ENCODE assay signal across 20 cellular contexts in the genomic region with DNA sequence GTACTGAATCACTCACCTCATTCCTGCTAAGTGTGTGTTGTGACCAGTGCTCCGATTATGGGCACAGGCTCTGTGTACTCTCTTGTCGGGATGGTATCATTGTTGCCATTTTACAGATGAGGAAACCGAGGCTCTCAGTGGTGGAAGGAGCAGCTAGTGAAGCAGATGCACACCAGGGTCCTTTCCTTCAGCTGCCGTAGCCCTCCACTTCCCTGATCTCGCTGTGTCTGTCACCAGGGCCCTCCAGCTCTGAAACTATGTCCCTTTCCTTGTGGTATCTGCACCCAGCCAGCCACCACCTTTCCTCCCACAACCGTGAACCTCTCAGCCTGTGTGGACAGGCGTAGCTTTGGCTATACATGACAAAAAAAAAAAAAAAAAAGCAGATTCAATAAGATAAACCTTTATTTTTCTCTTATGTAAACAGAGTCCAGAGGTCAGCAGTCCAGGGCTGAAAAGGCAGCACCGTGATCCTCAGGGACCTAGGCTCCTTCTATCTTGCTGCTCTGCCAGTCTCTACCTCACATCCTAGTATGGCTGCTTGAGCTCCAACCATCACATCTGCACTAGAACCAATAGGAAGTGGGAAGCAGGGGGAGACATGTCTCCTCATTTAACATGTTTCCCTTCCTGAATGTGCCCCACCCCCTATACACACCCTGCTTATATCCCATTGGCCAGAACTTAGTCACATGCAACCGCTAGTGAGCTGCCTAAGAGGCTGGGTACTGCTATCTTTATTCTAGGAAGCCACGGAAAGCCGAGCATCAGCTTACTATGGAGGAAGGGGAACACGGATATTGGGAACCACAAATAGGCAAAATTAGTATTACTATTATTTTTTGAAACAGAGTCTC. TPM values are rescaled to one million over a fixed set of nuclear protein-coding genes. Genes with fewer than 3 reads are reported as not detected.
DNase-seq lines count a peak whose midpoint lies in the region; ATAC-seq, FAIRE-seq and TF ChIP-seq lines count a peak whose summit lies in the region.
"Had no signal": no experiment of that assay in that cellular context is flagged by ENCODE, and none has a peak within 500 bp of the region (broad histone marks: within the 10 kb centered on the region; RNA-seq: fewer than 3 reads in every experiment).

No MANE protein-coding gene starts in this region.

- H3K79me1 ChIP-seq in mesendoderm (ENCODE audit: low read length): no peaks in the 10 kb centered on the region

- H3K4me3 Mint-ChIP-seq in type B pancreatic cell: peak overlapping the region; percentile 41
- H3K4me3 Mint-ChIP-seq: activated CD4-positive, alpha-beta memory T cell treated with anti-CD3 and anti-CD28 coated beads, Interleukin-2, amount 10 ng/mL, durations not matched to agents 7 days and 5 days had no signal

- no peak overlapping the region for H3K4ac ChIP-seq in mesendoderm (ENCODE audit: low read depth, low read length)

- WGBS in HepG2 (ENCODE audit: low lambda C conversion rate): 65% methylated on average over 10 of the region's 12 CpGs
- 50% methylated on average over 6 of the region's 12 CpGs for WGBS in right lobe of liver (ENCODE audit: insufficient coverage, low coverage, low lambda C conversion rate, missing lambda C conversion rate)
- 60 to 63% methylated on average over 12 of the region's 12 CpGs for WGBS in body of pancreas, 2 donors
- no CpG with 5 or more reads among the region's 12 CpGs for WGBS in mesendoderm (ENCODE audit: extremely low coverage, insufficient coverage, low lambda C conversion rate)

- intact Hi-C loops in HepG2 (cut with micrococcal nuclease; ENCODE audit: unreplicated experiment): loop anchor here (2.0 kb wide), 1 partner anchor 45 kb away; the partner anchor contains the start of gene TMEM51
- intact Hi-C loops in right lobe of liver (cut with DNase I): no loop called here
- intact Hi-C loops in body of pancreas (cut with DNase I): no loop called here
- intact Hi-C loops in left lung (cut with DNase I): no loop called here

- CTCF ChIA-PET in HepG2 (lab: Yijun Ruan, JAX; ENCODE audit: low intra/inter-chr PET ratio, low total read pairs): no interaction called here

- TF ChIP-seq POLR2A in HepG2 (IDR thresholded peaks at IDR 0.05; ENCODE audit: insufficient read depth in 1 of 2, low read depth in 2 of 2, low read length in 2 of 2) (no peak), right lobe of liver (IDR thresholded peaks at IDR 0.05) (no peak), body of pancreas (IDR thresholded peaks at IDR 0.05) (no peak)

- POLR2A ChIA-PET in HepG2 (lab: Yijun Ruan, JAX): interaction anchor here (0.8 to 5.1 kb wide), 5 partner anchors 9 to 45 kb away, joined by 3 to 28 read pairs (median 4); partner anchors contain the start of gene TMEM51

- DNase-seq in HepG2 (ENCODE audit: low spot score) (no peak), right lobe of liver (no peak), body of pancreas (no peak), mesendoderm (peak; percentile 39), type B pancreatic cell (ENCODE audit: extremely low spot score, unreplicated experiment) (no peak), MM.1S (no peak), left lung (no peak)
- DNase-seq: activated CD4-positive, alpha-beta memory T cell treated with anti-CD3 and anti-CD28 coated beads, Interleukin-2, amount 10 ng/mL, durations not matched to agents 7 days and 5 days; activated naive CD4-positive, alpha-beta T cell; activated T-cell treated with anti-CD3 and anti-CD28 coated beads for 4 hours; BE2C; EL; left ventricle myocardium superior; Right ventricle myocardium superior; stimulated activated CD4-positive, alpha-beta T cell treated with anti-CD3 and anti-CD28 coated beads, Interleukin-12 subunit alpha, Interleukin-12 subunit beta, amount 100 ng/mL, for 4 hours; T1000 had no signal

- H3K4me1 Mint-ChIP-seq in type B pancreatic cell (ENCODE audit: unreplicated experiment): peaks cover 55% of the 10 kb centered on the region
- H3K4me1 Mint-ChIP-seq: activated CD4-positive, alpha-beta memory T cell treated with anti-CD3 and anti-CD28 coated beads, Interleukin-2, amount 10 ng/mL, durations not matched to agents 7 days and 5 days had no signal

- FAIRE-seq in HepG2 (lab: Jason Lieb, UNC): peak; percentile 37
- FAIRE-seq: urothelium cell line had no signal

- no peak overlapping the region for H3K18ac ChIP-seq in mesendoderm (ENCODE audit: low read length)

- no peak overlapping the region for H4K8ac ChIP-seq in mesendoderm (ENCODE audit: low read depth, low read length)

- H3K27ac ChIP-seq in HepG2 (ENCODE audit: extremely low read length, insufficient read depth, low read length) (peak overlapping the region; percentile 39), right lobe of liver (no peak overlapping the region), body of pancreas (peak overlapping the region; percentile 89 to 95 (median 94)), mesendoderm (ENCODE audit: low read depth, low read length) (no peak overlapping the region), MM.1S (ENCODE audit: low read length) (no peak overlapping the region), left lung (no peak overlapping the region)
- H3K27ac ChIP-seq: adrenal gland, neutrophil had no signal

- no peak for TF ChIP-seq CTCF in HepG2 (CRISPR knock-in tag; IDR thresholded peaks at IDR 0.05)
- no peak for TF ChIP-seq CTCF in right lobe of liver (IDR thresholded peaks at IDR 0.05)
- no peak for TF ChIP-seq CTCF in body of pancreas (IDR thresholded peaks at IDR 0.05)
- no peak for TF ChIP-seq CTCF in type B pancreatic cell (conservative IDR thresholded peaks at IDR 0.05)
- no peak for TF ChIP-seq CTCF in MM.1S (IDR thresholded peaks at IDR 0.05; ENCODE audit: low read length)
- TF ChIP-seq CTCF in left lung (IDR thresholded peaks at IDR 0.05): no peak

- peaks cover 34% of the 10 kb centered on the region for H4K20me1 ChIP-seq in HepG2 (ENCODE audit: insufficient read depth, low read length)
- H4K20me1 ChIP-seq in MM.1S (ENCODE audit: insufficient read depth, low read length): no peaks in the 10 kb centered on the region

- H3K4me3 ChIP-seq in HepG2 (replicated peaks in 1 of 3; ENCODE audit: insufficient read depth in 1 of 3, low read depth in 2 of 3, low read length in 3 of 3) (no peak overlapping the region), right lobe of liver (no peak overlapping the region), body of pancreas (no peak overlapping the region), mesendoderm (ENCODE audit: low read length) (no peak overlapping the region), MM.1S (ENCODE audit: low read length) (no peak overlapping the region), left lung (no peak overlapping the region)
- H3K4me3 ChIP-seq: adrenal gland had no signal

- no peaks in the 10 kb centered on the region for H3K9me2 ChIP-seq in MM.1S (replicated peaks; ENCODE audit: insufficient read depth, low read length)

- TF ChIP-seq RAD21 in HepG2 (CRISPR knock-in tag; IDR thresholded peaks at IDR 0.05): no peak

- no peaks in the 10 kb centered on the region for H3F3A ChIP-seq in MM.1S (ENCODE audit: insufficient read depth, low read length)

- H3K9me3 ChIP-seq in HepG2 (ENCODE audit: low read length): no peaks in the 10 kb centered on the region
- H3K9me3 ChIP-seq in right lobe of liver: no peaks in the 10 kb centered on the region
- no peaks in the 10 kb centered on the region for H3K9me3 ChIP-seq in body of pancreas
- no peaks in the 10 kb centered on the region for H3K9me3 ChIP-seq in MM.1S (replicated peaks; ENCODE audit: insufficient read depth, low read length)
- no peaks in the 10 kb centered on the region for H3K9me3 ChIP-seq in left lung
- H3K9me3 ChIP-seq: adrenal gland, BE2C, neutrophil had no signal

- H2BK5ac ChIP-seq in mesendoderm (ENCODE audit: low read length): no peak overlapping the region

- in situ Hi-C loops in HepG2 (cut with HindIII; ENCODE audit: extremely low pct_ligation_motif_present, low pct_unique_long_range_greater_than_20kb): no loop called here

- no peak for TF ChIP-seq EP300 in HepG2 (IDR thresholded peaks at IDR 0.05; ENCODE audit: low read depth in 2 of 2, low read length in 2 of 2)
- TF ChIP-seq EP300 in HepG2 (CRISPR knock-in tag; IDR thresholded peaks at IDR 0.05; ENCODE audit: borderline replicate concordance): no peak

- H3K27ac Mint-ChIP-seq in type B pancreatic cell: peak overlapping the region; percentile 68
- H3K27ac Mint-ChIP-seq: activated CD4-positive, alpha-beta memory T cell treated with anti-CD3 and anti-CD28 coated beads, Interleukin-2, amount 10 ng/mL, durations not matched to agents 7 days and 5 days had no signal

- no peaks in the 10 kb centered on the region for H3K27me3 ChIP-seq in HepG2 (ENCODE audit: control insufficient read depth in 1 of 2, insufficient read depth in 2 of 2, low read length in 2 of 2)
- peaks cover 0 to 5% of the 10 kb centered on the region in 2 donors for H3K27me3 ChIP-seq in right lobe of liver
- no peaks in the 10 kb centered on the region for H3K27me3 ChIP-seq in body of pancreas
- no peaks in the 10 kb centered on the region for H3K27me3 ChIP-seq in mesendoderm (ENCODE audit: insufficient read depth, low read length, poor library complexity)
- H3K27me3 ChIP-seq in MM.1S (replicated peaks; ENCODE audit: insufficient read depth, low read length): no peaks in the 10 kb centered on the region
- no peaks in the 10 kb centered on the region for H3K27me3 ChIP-seq in left lung
- H3K27me3 ChIP-seq: adrenal gland, BE2C, neutrophil had no signal

- H3K56ac ChIP-seq in mesendoderm (ENCODE audit: low read length): peak overlapping the region; percentile 22

- H3K36me3 ChIP-seq in HepG2 (replicated peaks in 1 of 2; ENCODE audit: control insufficient read depth in 1 of 2, insufficient read depth in 2 of 2, low read length in 2 of 2) (peaks cover 5 to 13% of the 10 kb centered on the region in 2 experiments; a peak in 4 of 5 replicates), right lobe of liver (no peaks in the 10 kb centered on the region), body of pancreas (replicated peaks in 1 of 2; ENCODE audit: insufficient read depth in 1 of 2, low read depth in 2 of 2) (no peaks in the 10 kb centered on the region), mesendoderm (ENCODE audit: control insufficient read depth, insufficient read depth, low read length) (no peaks in the 10 kb centered on the region), MM.1S (replicated peaks; ENCODE audit: insufficient read depth, low read length) (no peaks in the 10 kb centered on the region), left lung (no peaks in the 10 kb centered on the region)
- H3K36me3 ChIP-seq: adrenal gland, BE2C, neutrophil had no signal

- no peaks in the 10 kb centered on the region for H3K9me3 Mint-ChIP-seq in type B pancreatic cell
- H3K9me3 Mint-ChIP-seq: activated CD4-positive, alpha-beta memory T cell treated with anti-CD3 and anti-CD28 coated beads, Interleukin-2, amount 10 ng/mL, durations not matched to agents 7 days and 5 days had no signal

- peaks cover 3% of the 10 kb centered on the region for H3K36me3 Mint-ChIP-seq in type B pancreatic cell

- ATAC-seq in HepG2 (peak; percentile 45), right lobe of liver (no peak), body of pancreas (no peak), HG03097 (IDR thresholded peaks at IDR 0.05; ENCODE audit: low FRiP score, unreplicated experiment) (no peak), left lung (no peak)
- ATAC-seq: left ventricle myocardium superior had no signal

- no TSS peak for BruUV-seq in HepG2 (replicated peaks; lab: Mats Ljungman, UMichigan)

- no peak overlapping the region for H2AK5ac ChIP-seq in mesendoderm (ENCODE audit: low read length)

- no peak overlapping the region for H4K5ac ChIP-seq in mesendoderm (ENCODE audit: low read length)

- H2BK15ac ChIP-seq in mesendoderm (replicated peaks; ENCODE audit: low read depth): no peak overlapping the region

- H2AFZ ChIP-seq in HepG2 (ENCODE audit: low read length) (no peak overlapping the region), MM.1S (ENCODE audit: low read length) (no peak overlapping the region)

- H3K4me2 ChIP-seq in HepG2 (ENCODE audit: low read depth, low read length): peak overlapping the region; percentile 38
- H3K4me2 ChIP-seq in mesendoderm (ENCODE audit: low read length): no peak overlapping the region
- H3K4me2 ChIP-seq in MM.1S (ENCODE audit: low read depth, low read length): no peak overlapping the region

- H3K9ac ChIP-seq in HepG2 (ENCODE audit: insufficient read depth, low read depth, low read length) (no peak overlapping the region), mesendoderm (ENCODE audit: low read length) (no peak overlapping the region), MM.1S (ENCODE audit: low read length) (no peak overlapping the region)

- H3K4me1 ChIP-seq in HepG2 (ENCODE audit: insufficient read depth, low read length) (peaks cover 73% of the 10 kb centered on the region), right lobe of liver (peaks cover 0 to 26% (median 11%) of the 10 kb centered on the region in 4 donors), body of pancreas (peaks cover 87% of the 10 kb centered on the region), mesendoderm (ENCODE audit: control insufficient read depth, low read depth, low read length) (peaks cover 5% of the 10 kb centered on the region), MM.1S (ENCODE audit: low read length) (no peaks in the 10 kb centered on the region), left lung (peaks cover 9 to 27% of the 10 kb centered on the region in 2 donors)

- H3K27me3 Mint-ChIP-seq in type B pancreatic cell: no peaks in the 10 kb centered on the region

- H3K79me2 ChIP-seq in HepG2 (ENCODE audit: insufficient read depth, low read length): peaks cover 63% of the 10 kb centered on the region
- H3K79me2 ChIP-seq in mesendoderm (ENCODE audit: control insufficient read depth, insufficient read depth, low read length): no peaks in the 10 kb centered on the region
- H3K79me2 ChIP-seq in MM.1S (ENCODE audit: low read length): 0 out of 2 replicates have a peak, but pooled peaks cover 5% of the 10 kb centered on the region

- H2BK120ac ChIP-seq in mesendoderm (ENCODE audit: low read depth, low read length): no peak overlapping the region

- no peak overlapping the region for H3K23ac ChIP-seq in mesendoderm (ENCODE audit: low read length)

RNA-seq across cellular contexts. Expression of gene TMEM51, which starts 44.3 kb away (rescaled TPM):
- total RNA-seq in HepG2 (2016; rRNA removed; fragmentation: Illumina TruSeq; extraction: Trizol) (6.3 and 12.2 TPM in 2 replicates), right lobe of liver (1 to 10 TPM; 1.3 to 5.4 (median 1.9) TPM), body of pancreas (10 to 100 TPM; 26.5 to 36.9 TPM), type B pancreatic cell (ENCODE audit: low replicate concordance) (12.5 and 28.8 TPM in 2 replicates), left lung (10 to 100 TPM; 17.9 TPM)
- total RNA-seq in HepG2 (2016; cell fraction: cytosol; rRNA removed; fragmentation: Illumina TruSeq; extraction: Trizol; ENCODE audit: low read depth): 2.6 and 2.8 TPM in 2 replicates
- 7.0 and 9.8 TPM in 2 replicates for total RNA-seq in HepG2 (2016; cell fraction: insoluble cytoplasmic fraction; rRNA removed; fragmentation: Illumina TruSeq; extraction: Trizol)
- total RNA-seq in HepG2 (2016; cell fraction: membrane; rRNA removed; fragmentation: Illumina TruSeq; extraction: Trizol): 5.3 and 6.5 TPM in 2 replicates
- total RNA-seq in HepG2 (2016; cell fraction: nucleus; rRNA removed; fragmentation: Illumina TruSeq; extraction: Trizol): 9.7 and 11.5 TPM in 2 replicates
- 18.5 and 22.3 TPM in 2 replicates for polyA plus RNA-seq in HepG2 (2011; rRNA removed)
- polyA plus RNA-seq in HepG2 (2011; cell fraction: cytosol; rRNA removed): 20.1 and 23.4 TPM in 2 replicates
- polyA plus RNA-seq in HepG2 (2011; cell fraction: nucleus; rRNA removed): 14.3 and 18.6 TPM in 2 replicates
- 8.0 and 11.2 TPM in 2 replicates for polyA plus RNA-seq in HepG2 (2012)
- polyA plus RNA-seq in HepG2 (2016; cell fraction: cytosol; fragmentation: Illumina TruSeq; extraction: Trizol; ENCODE audit: low read depth): 1.9 and 2.3 TPM in 2 replicates
- polyA plus RNA-seq in HepG2 (2016; cell fraction: insoluble cytoplasmic fraction; fragmentation: Illumina TruSeq; extraction: Trizol; ENCODE audit: low read depth): 8.4 and 8.6 TPM in 2 replicates
- 3.7 and 4.9 TPM in 2 replicates for polyA plus RNA-seq in HepG2 (2016; cell fraction: membrane; fragmentation: Illumina TruSeq; extraction: Trizol; ENCODE audit: low read depth)
- 23.6 and 23.8 TPM in 2 replicates for polyA plus RNA-seq in HepG2 (2016; cell fraction: nucleus; fragmentation: Illumina TruSeq; extraction: Trizol; ENCODE audit: insufficient read depth, low read depth)
- 3.2 and 18.3 TPM in 2 replicates for polyA minus RNA-seq in HepG2 (2011; rRNA and poly(A)+ RNA removed; ENCODE audit: low replicate concordance)
- 8.7 and 9.4 TPM in 2 replicates for polyA minus RNA-seq in HepG2 (2011; cell fraction: cytosol; rRNA and poly(A)+ RNA removed)
- polyA minus RNA-seq in HepG2 (2011; cell fraction: nucleus; rRNA and poly(A)+ RNA removed): 8.6 and 9.4 TPM in 2 replicates
- 3.1 TPM for polyA plus RNA-seq in mesendoderm (2013, experiment 1 of 2)
- 3.1 TPM for polyA plus RNA-seq in mesendoderm (2013, experiment 2 of 2)
- total RNA-seq: activated CD4-positive, alpha-beta memory T cell treated with anti-CD3 and anti-CD28 coated beads, Interleukin-2, amount 10 ng/mL, durations not matched to agents 7 days and 5 days had no signal

RNA-seq across cellular contexts. Expression of gene FHAD1, which starts 49.2 kb away (rescaled TPM):
- total RNA-seq in HepG2 (2016; rRNA removed; fragmentation: Illumina TruSeq; extraction: Trizol) (not detected in 2 replicates), right lobe of liver (under 1 TPM in 3 of 6 experiments, not detected in 3; 0.06 to 0.53 (median 0.12) TPM), body of pancreas (1 to 10 TPM; 2.9 to 4.9 TPM), type B pancreatic cell (ENCODE audit: low replicate concordance) (0.93 and 3.8 TPM in 2 replicates), left lung (1 to 10 TPM; 1.4 to 8.5 TPM)
- total RNA-seq in HepG2 (2016; cell fraction: cytosol; rRNA removed; fragmentation: Illumina TruSeq; extraction: Trizol; ENCODE audit: low read depth): not detected in 2 replicates
- not detected in 2 replicates for total RNA-seq in HepG2 (2016; cell fraction: insoluble cytoplasmic fraction; rRNA removed; fragmentation: Illumina TruSeq; extraction: Trizol)
- total RNA-seq in HepG2 (2016; cell fraction: membrane; rRNA removed; fragmentation: Illumina TruSeq; extraction: Trizol): not detected in 2 replicates
- not detected in 2 replicates for total RNA-seq in HepG2 (2016; cell fraction: nucleus; rRNA removed; fragmentation: Illumina TruSeq; extraction: Trizol)
- polyA plus RNA-seq in HepG2 (2011; rRNA removed): not detected in 2 replicates
- 0.01 and 0.03 TPM in 2 replicates for polyA plus RNA-seq in HepG2 (2011; cell fraction: cytosol; rRNA removed)
- 0.03 and 0.08 TPM in 2 replicates for polyA plus RNA-seq in HepG2 (2011; cell fraction: nucleus; rRNA removed)
- 0.08 and 0.11 TPM in 2 replicates for polyA plus RNA-seq in HepG2 (2012)
- not detected in 2 replicates for polyA plus RNA-seq in HepG2 (2016; cell fraction: cytosol; fragmentation: Illumina TruSeq; extraction: Trizol; ENCODE audit: low read depth)
- polyA plus RNA-seq in HepG2 (2016; cell fraction: insoluble cytoplasmic fraction; fragmentation: Illumina TruSeq; extraction: Trizol; ENCODE audit: low read depth): not detected in 2 replicates
- not detected in 2 replicates for polyA plus RNA-seq in HepG2 (2016; cell fraction: membrane; fragmentation: Illumina TruSeq; extraction: Trizol; ENCODE audit: low read depth)
- 0.27 TPM in 1 of 2 replicates, not detected in the other for polyA plus RNA-seq in HepG2 (2016; cell fraction: nucleus; fragmentation: Illumina TruSeq; extraction: Trizol; ENCODE audit: insufficient read depth, low read depth)
- polyA minus RNA-seq in HepG2 (2011; rRNA and poly(A)+ RNA removed; ENCODE audit: low replicate concordance): 0.04 and 0.80 TPM in 2 replicates
- polyA minus RNA-seq in HepG2 (2011; cell fraction: cytosol; rRNA and poly(A)+ RNA removed): not detected in 2 replicates
- polyA minus RNA-seq in HepG2 (2011; cell fraction: nucleus; rRNA and poly(A)+ RNA removed): not detected in 2 replicates
- 0.48 TPM for polyA plus RNA-seq in mesendoderm (2013, experiment 1 of 2)
- polyA plus RNA-seq in mesendoderm (2013, experiment 2 of 2): 0.32 TPM
- total RNA-seq: left ventricle myocardium superior, Right ventricle myocardium superior had no signal

Comparison
In these comparisons a context has a peak if more than half of its experiments do, and no peak if none do; other contexts are left out.
1. H3K27ac ChIP-seq: peak in HepG2 (single experiment) and body of pancreas (4 of 4); none in right lobe of liver (0 of 3), mesendoderm (single experiment), MM.1S (single experiment) and left lung (0 of 2).